24 cellular contexts compared by ENCODE assay signal in the genomic region with DNA sequence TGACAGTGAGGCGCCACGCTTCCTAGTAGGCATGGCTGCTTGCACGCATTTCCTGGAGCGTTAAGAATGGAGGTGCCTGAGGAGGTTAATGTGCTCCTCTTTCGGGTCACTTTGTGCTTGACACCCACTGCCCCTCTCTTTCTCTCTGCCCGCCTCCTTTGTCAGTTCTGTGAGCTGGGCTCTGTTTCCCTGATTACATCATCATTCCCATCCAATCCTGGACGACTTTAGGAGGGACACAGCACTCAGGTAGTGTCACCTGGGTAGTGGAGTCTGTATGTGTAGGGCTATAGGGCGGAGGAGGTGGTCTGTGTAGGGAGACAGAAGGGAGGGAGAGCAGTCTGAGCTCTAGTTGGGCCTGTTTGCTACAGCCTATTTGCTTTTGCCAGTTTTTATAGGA.
DNase-seq lines count a peak whose midpoint lies in the region; ATAC-seq and TF ChIP-seq lines count a peak whose summit lies in the region.
"Had no signal": no experiment of that assay in that cellular context is flagged by ENCODE, and none has a peak within 500 bp of the region (broad histone marks: within the 10 kb centered on the region; RNA-seq: fewer than 3 reads in every experiment).

No MANE protein-coding gene starts in this region.

- no peaks in the 10 kb centered on the region for H3K27me3 Mint-ChIP-seq in activated B cell treated with CpG ODN at 0.5 μM for 24 hours
- H3K27me3 Mint-ChIP-seq in activated CD4-positive, alpha-beta memory T cell treated with anti-CD3 and anti-CD28 coated beads for 36 hours, result no peaks in the 10 kb centered on the region
- H3K27me3 Mint-ChIP-seq: CD4-positive, alpha-beta memory T cell had no signal

- H3K9me3 Mint-ChIP-seq in activated B cell treated with CpG ODN at 0.5 μM for 24 hours, result no peaks in the 10 kb centered on the region
- no peaks in the 10 kb centered on the region for H3K9me3 Mint-ChIP-seq in activated CD4-positive, alpha-beta memory T cell treated with anti-CD3 and anti-CD28 coated beads for 36 hours
- H3K9me3 Mint-ChIP-seq: CD4-positive, alpha-beta memory T cell had no signal

- H3K9ac ChIP-seq in BLaER1 treated with 17β-estradiol and CSF1 and Interleukin-3, amounts not matched to agents 10 nM and 100 nM, result 0 out of 22 replicates have a peak overlapping the region, but pooled peaks of 1 of the 11 experiments have one; percentile 7
- H3K9ac ChIP-seq: GM23248, KMS-11 had no signal

- H3K36me3 Mint-ChIP-seq in activated B cell treated with CpG ODN at 0.5 μM for 24 hours (ENCODE audit: low read depth), result peaks cover 17% of the 10 kb centered on the region
- H3K36me3 Mint-ChIP-seq in activated CD4-positive, alpha-beta memory T cell treated with anti-CD3 and anti-CD28 coated beads for 36 hours, result peaks cover 18% of the 10 kb centered on the region

- peaks cover 0 to 7% (median 4%) of the 10 kb centered on the region in 11 experiments; a peak in 14 of 22 replicates for H3K36me3 ChIP-seq in BLaER1 treated with 17β-estradiol and CSF1 and Interleukin-3, amounts not matched to agents 10 nM and 100 nM

- H3K27ac ChIP-seq in BLaER1 treated with 17β-estradiol and CSF1 and Interleukin-3, amounts not matched to agents 10 nM and 100 nM, result peak overlapping the region in 4 of 11 experiments; percentile 79 to 88 (median 85); a peak in 7 of 22 replicates
- H3K27ac ChIP-seq: 22Rv1, GM23248, KMS-11 had no signal

- no peak overlapping the region for H3K4me3 Mint-ChIP-seq in activated B cell treated with CpG ODN at 0.5 μM for 24 hours
- no peak overlapping the region for H3K4me3 Mint-ChIP-seq in activated CD4-positive, alpha-beta memory T cell treated with anti-CD3 and anti-CD28 coated beads for 36 hours
- H3K4me3 Mint-ChIP-seq: CD4-positive, alpha-beta memory T cell had no signal

- DNase-seq in NCI-H2227 treated with DMSO at 0.1 percent for 48 hours (lab: John Stamatoyannopoulos, UW) (peak; percentile 14), NCI-H2227 (lab: John Stamatoyannopoulos, UW; ENCODE audit: unreplicated experiment) (no peak), activated B cell treated with CpG ODN at 0.5 μM for 24 hours (no peak), iPS DF 19.7 (ENCODE audit: low read depth, low spot score) (peak; percentile 25)
- no peak for DNase-seq in activated CD4-positive, alpha-beta memory T cell treated with anti-CD3 and anti-CD28 coated beads for 36 hours
- DNase-seq: ACHN; C1 segment of cervical spinal cord; CD4-positive, alpha-beta memory T cell; COR-L47; DMS53; GM23248; HCEC 1CT; NCI-H1048; NCI-H1694; NCI-H2029 treated with DMSO at 0.1 percent for 48 hours; NCI-H226; NCI-H510A; NCI-H69; Right ventricle myocardium superior; RPMI8226 had no signal

- peaks cover 85% of the 10 kb centered on the region for H3K4me1 Mint-ChIP-seq in activated B cell treated with CpG ODN at 0.5 μM for 24 hours
- H3K4me1 Mint-ChIP-seq in activated CD4-positive, alpha-beta memory T cell treated with anti-CD3 and anti-CD28 coated beads for 36 hours (ENCODE audit: low read depth), result peaks cover 69% of the 10 kb centered on the region

- no peak for ATAC-seq in activated B cell treated with CpG ODN at 0.5 μM for 24 hours (ENCODE audit: low read depth)
- no peak for ATAC-seq in HG03457 (IDR thresholded peaks at IDR 0.05; ENCODE audit: unreplicated experiment)

- intact Hi-C loops in activated B cell treated with CpG ODN at 0.5 μM for 24 hours (cut with micrococcal nuclease), result no loop called here
- intact Hi-C loops in activated CD4-positive, alpha-beta memory T cell treated with anti-CD3 and anti-CD28 coated beads for 36 hours (cut with micrococcal nuclease), result no loop called here

- H3K27ac Mint-ChIP-seq in activated B cell treated with CpG ODN at 0.5 μM for 24 hours, result peak overlapping the region; percentile 1
- no peak overlapping the region for H3K27ac Mint-ChIP-seq in activated CD4-positive, alpha-beta memory T cell treated with anti-CD3 and anti-CD28 coated beads for 36 hours

- H3K4me1 ChIP-seq in BLaER1 treated with 17β-estradiol and CSF1 and Interleukin-3, amounts not matched to agents 10 nM and 100 nM, result peaks cover 96 to 100% (median 99%) of the 10 kb centered on the region in 10 experiments

- H3K4me3 ChIP-seq in BLaER1 treated with 17β-estradiol and CSF1 and Interleukin-3, amounts not matched to agents 10 nM and 100 nM, result no peak overlapping the region
- H3K4me3 ChIP-seq: GM23248 had no signal

- TF ChIP-seq CTCF in activated B cell treated with CpG ODN at 0.5 μM for 24 hours (IDR thresholded peaks at IDR 0.05), result no peak

- H3K9me3 ChIP-seq in BLaER1 treated with 17β-estradiol and CSF1 and Interleukin-3, amounts not matched to agents 10 nM and 100 nM (replicated peaks in 1 of 11), result peaks cover 0 to under 1% (median 0%) of the 10 kb centered on the region in 11 experiments; a peak in 1 of 22 replicates

- H3K27me3 ChIP-seq in BLaER1 treated with 17β-estradiol and CSF1 and Interleukin-3, amounts not matched to agents 10 nM and 100 nM, result no peaks in the 10 kb centered on the region

- POLR2A ChIA-PET in activated B cell treated with CpG ODN at 0.5 μM for 24 hours (lab: Charles Lee), result no interaction called here
- POLR2A ChIA-PET in activated CD4-positive, alpha-beta memory T cell treated with anti-CD3 and anti-CD28 coated beads for 36 hours (lab: Charles Lee), result no interaction called here

- peak overlapping the region in 10 of 11 experiments; percentile 3 to 88 (median 80); a peak in 17 of 22 replicates for H3K4me2 ChIP-seq in BLaER1 treated with 17β-estradiol and CSF1 and Interleukin-3, amounts not matched to agents 10 nM and 100 nM
- H3K4me2 ChIP-seq: KMS-11 had no signal

- CTCF ChIA-PET in activated B cell treated with CpG ODN at 0.5 μM for 24 hours (lab: Charles Lee), result no interaction called here
- CTCF ChIA-PET in activated CD4-positive, alpha-beta memory T cell treated with anti-CD3 and anti-CD28 coated beads for 36 hours (lab: Charles Lee), result interaction anchor here (0.6 kb wide), 1 partner anchor 18 kb away, joined by 3 read pairs; no protein-coding TSS in a partner anchor

- H4K20me1 ChIP-seq in BLaER1 treated with 17β-estradiol and CSF1 and Interleukin-3, amounts not matched to agents 10 nM and 100 nM, result peaks cover 53 to 100% (median 75%) of the 10 kb centered on the region in 11 experiments; a peak in 18 of 22 replicates

Comparison
In these comparisons a context has a peak if more than half of its experiments do, and no peak if none do; other contexts are left out.
1. DNase-seq: peak in NCI-H2227 treated with DMSO at 0.1 percent for 48 hours (single experiment) and iPS DF 19.7 (single experiment); none in NCI-H2227 (single experiment), activated B cell treated with CpG ODN at 0.5 μM for 24 hours (single experiment) and activated CD4-positive, alpha-beta memory T cell treated with anti-CD3 and anti-CD28 coated beads for 36 hours (single experiment).